Comparison of ENCODE assay signal across 8 cellular contexts in the genomic region with DNA sequence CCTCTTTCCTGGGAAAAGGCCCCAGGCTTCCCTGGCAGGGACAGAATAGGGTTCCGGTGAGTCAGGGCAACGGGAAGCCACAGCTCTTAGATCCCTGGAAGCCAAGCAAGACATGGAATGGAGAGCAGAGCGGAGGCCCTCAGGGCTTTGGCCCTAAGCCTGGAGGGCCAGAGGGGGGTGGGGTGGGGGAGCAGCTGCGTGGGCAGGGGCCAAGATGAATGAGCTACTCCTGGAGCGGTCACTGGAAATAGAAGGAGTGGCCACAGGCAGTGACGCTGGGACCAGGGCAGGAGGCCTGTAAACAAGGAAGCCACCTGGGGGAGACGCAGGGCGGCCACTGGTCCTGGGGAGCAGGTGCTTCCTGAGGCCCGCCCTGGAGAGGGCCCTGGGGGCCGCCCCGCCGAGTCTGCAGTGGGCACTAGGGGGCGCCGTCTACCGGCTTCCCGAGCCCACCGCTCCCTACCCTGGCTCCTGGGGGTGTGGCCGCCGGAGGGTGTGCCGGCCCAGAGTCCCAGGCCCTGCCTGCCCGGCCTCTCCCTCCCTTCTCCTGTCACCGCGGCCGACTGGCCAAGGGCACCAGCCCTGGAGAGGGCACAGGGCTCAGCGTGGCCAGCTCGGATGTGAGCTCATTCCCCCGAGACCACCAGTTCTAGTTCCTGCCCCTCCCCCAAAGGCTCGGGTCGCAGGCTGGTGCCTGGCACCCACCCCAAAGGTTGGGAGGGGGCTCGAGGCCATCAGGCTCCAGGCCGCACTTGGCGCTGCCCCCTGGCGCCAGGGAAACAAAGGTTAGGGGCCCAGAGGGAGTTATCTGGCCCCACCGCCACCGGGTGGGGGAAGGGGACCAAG. TPM values are rescaled to one million over a fixed set of nuclear protein-coding genes. Genes with fewer than 3 reads are reported as not detected.
DNase-seq lines count a peak whose midpoint lies in the region; ATAC-seq, FAIRE-seq and TF ChIP-seq lines count a peak whose summit lies in the region.

No MANE protein-coding gene starts in this region.

- DNase-seq in DMS 273 treated with DMSO at 0.1 percent for 48 hours (lab: John Stamatoyannopoulos, UW) (peak; percentile 41), frontal cortex (ENCODE audit: low spot score in 2 of 2) (peak; percentile 56 to 67), nucleus accumbens (lab: John Stamatoyannopoulos, UW) (peak in 48 of 56 donors; percentile 12 to 85 (median 54)), substantia nigra (lab: John Stamatoyannopoulos, UW) (peak in 44 of 49 donors; percentile 28 to 88 (median 54))
- DNase-seq in activated naive CD4-positive, alpha-beta T cell (lab: John Stamatoyannopoulos, UW) = peak; percentile 28 to 75 (median 57)

- peak; percentile 28; the same call in 1 of the 2 replicates for TF ChIP-seq POLR2A in Raji (IDR thresholded peaks at IDR 0.05; ENCODE audit: insufficient read depth, low read depth, low read length)

- H3K27ac ChIP-seq in substantia nigra (ENCODE audit: low read depth, low read length, poor library complexity, severe bottlenecking) = peak overlapping the region; percentile 77

- ATAC-seq in GM21786 (IDR thresholded peaks at IDR 0.05; ENCODE audit: unreplicated experiment) = peak; percentile 76

- TF ChIP-seq CTCF in LNCAP (IDR thresholded peaks at IDR 0.05) = peak; percentile 69

- no peak for FAIRE-seq in frontal cortex (lab: Jason Lieb, UNC)

RNA-seq across cellular contexts. Expression of a gene that starts 12.1 kb away (rescaled TPM):
- 29.8 TPM for total RNA-seq in frontal cortex

RNA-seq across cellular contexts. Expression of a gene that starts 22.8 kb away (rescaled TPM):
- 4.1 TPM for total RNA-seq in frontal cortex

RNA-seq across cellular contexts. Expression of a gene that starts 32.3 kb away (rescaled TPM):
- total RNA-seq in frontal cortex = 9.4 TPM

RNA-seq across cellular contexts. Expression of a gene that starts 46.9 kb away (rescaled TPM):
- total RNA-seq in frontal cortex = 2.9 TPM

Comparison
In these comparisons a context has a peak if more than half of its experiments do, and no peak if none do; other contexts are left out.
1. Peak in every context shown above with its lines: DNase-seq, ATAC-seq and H3K27ac ChIP-seq.